ENCODE assay signal across 1 cellular context in genomic region chr21:35189077-35189863, GRCh38.
A peak's percentile ranks its signal among the peaks of the same experiment; 100 is the strongest.
TF ChIP-seq lines count a peak whose summit lies in the region.

No MANE protein-coding gene starts in this region.

TF ChIP-seq in SK-N-SH, 30 proteins besides CTCF, POLR2A, EP300 and RAD21 (continued from another document):
- TF ChIP-seq USF1 (IDR thresholded peaks at IDR 0.05; ENCODE audit: borderline replicate concordance, low read depth) (no peak), SMC3 (IDR thresholded peaks at IDR 0.05; ENCODE audit: low read depth, low read length) (no peak), YY1 (IDR thresholded peaks at IDR 0.05; ENCODE audit: low read depth) (no peak), MAX (IDR thresholded peaks at IDR 0.05; ENCODE audit: low read depth) (peak; percentile 55; the same call in 1 of the 2 replicates), REST (IDR thresholded peaks at IDR 0.05; ENCODE audit: low read depth, low read length) (no peak)
